ENCODE assay signal across 13 cellular contexts in genomic region chr9:38311382-38312270, GRCh38.
DNase-seq lines count a peak whose midpoint lies in the region; ATAC-seq, FAIRE-seq and TF ChIP-seq lines count a peak whose summit lies in the region.
"Had no signal": no experiment of that assay in that cellular context is flagged by ENCODE, and none has a peak within 500 bp of the region (broad histone marks: within the 10 kb centered on the region; RNA-seq: fewer than 3 reads in every experiment).

No MANE protein-coding gene starts in this region.

- FAIRE-seq in HTR-8/SVneo (lab: Jason Lieb, UNC): no peak
- FAIRE-seq: A204.1, D721Med had no signal

- intact Hi-C loops in right cardiac atrium (cut with DNase I) (no loop called here), sigmoid colon (cut with DNase I) (no loop called here)

- no peak overlapping the region for H3K4me3 ChIP-seq in right cardiac atrium (ENCODE audit: low read length)
- H3K4me3 ChIP-seq in sigmoid colon: peak overlapping the region in 1 of 4 donors; percentile 11
- H3K4me3 ChIP-seq: MG63 had no signal

- peaks cover 2% of the 10 kb centered on the region for H3K4me1 ChIP-seq in right cardiac atrium (ENCODE audit: control insufficient read depth, insufficient read depth, low read length)
- peaks cover 0 to 29% (median 17%) of the 10 kb centered on the region in 4 donors for H3K4me1 ChIP-seq in sigmoid colon

- H3K27me3 ChIP-seq in right cardiac atrium (ENCODE audit: control insufficient read depth, insufficient read depth): no peaks in the 10 kb centered on the region
- H3K27me3 ChIP-seq in sigmoid colon: no peaks in the 10 kb centered on the region

- no peak for TF ChIP-seq CTCF in sigmoid colon (IDR thresholded peaks at IDR 0.05)

- H3K27ac ChIP-seq in right cardiac atrium (ENCODE audit: low read length): peak overlapping the region; percentile 14
- peak overlapping the region in 3 of 4 donors; percentile 16 to 67 (median 20) for H3K27ac ChIP-seq in sigmoid colon

- H3K9me3 ChIP-seq in right cardiac atrium (ENCODE audit: control insufficient read depth, low read length) (no peaks in the 10 kb centered on the region), sigmoid colon (no peaks in the 10 kb centered on the region)
- H3K9me3 ChIP-seq: MG63 had no signal

- ATAC-seq in right cardiac atrium (peak; percentile 62 to 82), HG03378 (IDR thresholded peaks at IDR 0.05; ENCODE audit: unreplicated experiment) (no peak), GM18519 (IDR thresholded peaks at IDR 0.05; ENCODE audit: low FRiP score, unreplicated experiment) (no peak)
- ATAC-seq: activated T-helper 17 cell treated with anti-CD3 and anti-CD28 coated beads, Interleukin-2, amount 50 U/mL, for 72 hours had no signal

- TF ChIP-seq EP300 in sigmoid colon (IDR thresholded peaks at IDR 0.05): no peak

- WGBS in right cardiac atrium: 44% methylated on average over 16 of the region's 16 CpGs
- 46 to 59% methylated on average over 16 of the region's 16 CpGs for WGBS in sigmoid colon, 2 donors

- no peaks in the 10 kb centered on the region for H3K36me3 ChIP-seq in sigmoid colon
- H3K36me3 ChIP-seq: MG63 had no signal

- DNase-seq in NCI-H2107 treated with DMSO at 0.1 percent for 48 hours (lab: John Stamatoyannopoulos, UW; ENCODE audit: unreplicated experiment) (peak; percentile 32), NCI-H2107 (lab: John Stamatoyannopoulos, UW) (no peak), SK-N-DZ (ENCODE audit: low spot score) (peak; percentile 63), right cardiac atrium (peak; percentile 20 to 70 (median 67)), sigmoid colon (no peak), HTR-8/SVneo (ENCODE audit: insufficient read length, low spot score) (no peak)
- DNase-seq: activated CD4-positive, alpha-beta T cell treated with anti-CD3 and anti-CD28 coated beads for 4 hours had no signal

- no peak for TF ChIP-seq POLR2A in sigmoid colon (IDR thresholded peaks at IDR 0.05)

Comparison
In these comparisons a context has a peak if more than half of its experiments do, and no peak if none do; other contexts are left out.
1. DNase-seq: peak in NCI-H2107 treated with DMSO at 0.1 percent for 48 hours (single experiment), SK-N-DZ (single experiment) and right cardiac atrium (3 of 3); none in NCI-H2107 (single experiment), sigmoid colon (single experiment) and HTR-8/SVneo (single experiment).
2. ATAC-seq: peak in right cardiac atrium (2 of 2); none in HG03378 (single experiment) and GM18519 (single experiment).